ENCODE assay signal across 8 cellular contexts in genomic region chr17:26885244-26885970, GRCh38.
DNase-seq lines count a peak whose midpoint lies in the region; ATAC-seq and TF ChIP-seq lines count a peak whose summit lies in the region.
"Not testable (repeated sequence)": the region's sequence is repeated elsewhere in the genome, so short reads cannot be mapped to it uniquely, and the experiment has no call there.

No MANE protein-coding gene starts in this region.

- H3K4me1 Mint-ChIP-seq in T-helper 2 cell treated with Interferon-gamma antibody and Interleukin-4, amounts not matched to agents 5 μg/mL and 100 μg/mL, for 36 hours (ENCODE audit: low read depth); activated naive CD8-positive, alpha-beta T cell treated with anti-CD3 and anti-CD28 coated beads, Interleukin-2, amount 50 U/mL, for 24 hours; type B pancreatic cell (ENCODE audit: unreplicated experiment): not testable (repeated sequence)

- H3K4me3 Mint-ChIP-seq in T-helper 2 cell treated with Interferon-gamma antibody and Interleukin-4, amounts not matched to agents 5 μg/mL and 100 μg/mL, for 36 hours; activated naive CD8-positive, alpha-beta T cell treated with anti-CD3 and anti-CD28 coated beads, Interleukin-2, amount 50 U/mL, for 24 hours; type B pancreatic cell: not testable (repeated sequence)

- peak; percentile 82 for DNase-seq in T-helper 2 cell treated with Interferon-gamma antibody and Interleukin-4, amounts not matched to agents 5 μg/mL and 100 μg/mL, for 36 hours (ENCODE audit: low spot score)
- DNase-seq in activated CD8-positive, alpha-beta memory T cell treated with anti-CD3 and anti-CD28 coated beads, Interleukin-2, amount 50 U/mL, for 48 hours, result peak; percentile 51
- peak; percentile 1 for DNase-seq in activated naive CD8-positive, alpha-beta T cell treated with anti-CD3 and anti-CD28 coated beads, Interleukin-2, amount 50 U/mL, for 24 hours
- DNase-seq in Right ventricle myocardium superior, result not testable (repeated sequence)
- DNase-seq in mucosa of gallbladder (ENCODE audit: low spot score) (peak; percentile 53), type B pancreatic cell (ENCODE audit: extremely low spot score, unreplicated experiment) (peak; percentile 92)
- peak; percentile 1 for DNase-seq in stimulated activated CD4-positive, alpha-beta T cell treated with anti-CD3 and anti-CD28 coated beads, Interleukin-15, amount 100 ng/mL, for 24 hours

- ATAC-seq in GM18517 (IDR thresholded peaks at IDR 0.05; ENCODE audit: unreplicated experiment), result peak; percentile 40
- ATAC-seq in activated naive CD8-positive, alpha-beta T cell treated with anti-CD3 and anti-CD28 coated beads, Interleukin-2, amount 50 U/mL, for 24 hours, result peak; percentile 42
- ATAC-seq in Right ventricle myocardium superior (ENCODE audit: poor library complexity), result peak; percentile 34

- not testable (repeated sequence) for H3K27ac Mint-ChIP-seq in T-helper 2 cell treated with Interferon-gamma antibody and Interleukin-4, amounts not matched to agents 5 μg/mL and 100 μg/mL, for 36 hours; activated naive CD8-positive, alpha-beta T cell treated with anti-CD3 and anti-CD28 coated beads, Interleukin-2, amount 50 U/mL, for 24 hours; type B pancreatic cell

- H3K9me3 Mint-ChIP-seq in T-helper 2 cell treated with Interferon-gamma antibody and Interleukin-4, amounts not matched to agents 5 μg/mL and 100 μg/mL, for 36 hours, result peaks cover 12% of the 10 kb centered on the region
- H3K9me3 Mint-ChIP-seq in activated naive CD8-positive, alpha-beta T cell treated with anti-CD3 and anti-CD28 coated beads, Interleukin-2, amount 50 U/mL, for 24 hours; type B pancreatic cell: not testable (repeated sequence)

- intact Hi-C loops in Right ventricle myocardium superior (cut with DNase I), result not testable (repeated sequence)

- not testable (repeated sequence) for H3K27me3 Mint-ChIP-seq in T-helper 2 cell treated with Interferon-gamma antibody and Interleukin-4, amounts not matched to agents 5 μg/mL and 100 μg/mL, for 36 hours (ENCODE audit: low read depth); activated naive CD8-positive, alpha-beta T cell treated with anti-CD3 and anti-CD28 coated beads, Interleukin-2, amount 50 U/mL, for 24 hours; type B pancreatic cell

- TF ChIP-seq CTCF in type B pancreatic cell (conservative IDR thresholded peaks at IDR 0.05), result not testable (repeated sequence)

- not testable (repeated sequence) for H3K36me3 Mint-ChIP-seq in T-helper 2 cell treated with Interferon-gamma antibody and Interleukin-4, amounts not matched to agents 5 μg/mL and 100 μg/mL, for 36 hours (ENCODE audit: low read depth); activated naive CD8-positive, alpha-beta T cell treated with anti-CD3 and anti-CD28 coated beads, Interleukin-2, amount 50 U/mL, for 24 hours (ENCODE audit: low read depth); type B pancreatic cell
